ENCODE assay signal across 8 cellular contexts in genomic region chrX:65657013-65657426, GRCh38. TPM values are rescaled to one million over a fixed set of nuclear protein-coding genes. Genes with fewer than 3 reads are reported as not detected.
DNase-seq lines count a peak whose midpoint lies in the region; ATAC-seq, FAIRE-seq and TF ChIP-seq lines count a peak whose summit lies in the region.
"Not testable (repeated sequence)": the region's sequence is repeated elsewhere in the genome, so short reads cannot be mapped to it uniquely, and the experiment has no call there.

No MANE protein-coding gene starts in this region.

- peaks cover 39% of the 10 kb centered on the region for H3K4me1 Mint-ChIP-seq in CD8-positive, alpha-beta T cell (ENCODE audit: low read depth)
- peaks cover 15% of the 10 kb centered on the region for H3K4me1 Mint-ChIP-seq in activated B cell treated with CpG ODN at 0.5 μM for 24 hours
- H3K4me1 Mint-ChIP-seq in activated T-helper 1 cell treated with anti-CD3 and anti-CD28 coated beads, Interleukin-12 subunit alpha, Interleukin-12 subunit beta, Interleukin-2, Interleukin-4 antibody, amounts not matched to agents 30 ng/mL and 10 ng/mL and 1 ng/mL, durations not matched to agents 14 hours and 24 hours and 36 hours (ENCODE audit: low read depth): peaks cover 26% of the 10 kb centered on the region
- H3K4me1 Mint-ChIP-seq in immature natural killer cell: peaks cover 35 to 36% of the 10 kb centered on the region in 2 donors
- peaks cover 27 to 50% of the 10 kb centered on the region in 2 donors for H3K4me1 Mint-ChIP-seq in natural killer cell treated with Interleukin-12 subunit alpha and Interleukin-12 subunit beta and Interleukin-15 and Interleukin-18, amount 100 ng/mL, for 72 hours (ENCODE audit: low read depth in 2 of 2)

- H3K9ac ChIP-seq in K562 (ENCODE audit: insufficient read depth in 1 of 2, low read depth in 2 of 2, low read length in 2 of 2): not testable (repeated sequence)

- BruUV-seq in K562 (replicated peaks; lab: Mats Ljungman, UMichigan): not testable (repeated sequence)

- TF ChIP-seq CTCF in CD8-positive, alpha-beta T cell (IDR thresholded peaks at IDR 0.05); activated B cell treated with CpG ODN at 0.5 μM for 24 hours (IDR thresholded peaks at IDR 0.05); K562 (IDR thresholded peaks at IDR 0.05 in 2 of 3, conservative IDR thresholded peaks at IDR 0.05 in 1 of 3; ENCODE audit: insufficient read depth in 2 of 3, low read depth in 1 of 3, low read length in 3 of 3): not testable (repeated sequence)

- not testable (repeated sequence) for H4K20me1 ChIP-seq in K562 (replicated peaks; ENCODE audit: control insufficient read depth, insufficient read depth, low read length)

- TF ChIP-seq POLR2A in K562 (conservative IDR thresholded peaks at IDR 0.05): not testable (repeated sequence)

- not testable (repeated sequence) for H3K4me1 ChIP-seq in CD8-positive, alpha-beta T cell (ENCODE audit: insufficient read depth, low read length); K562 (replicated peaks in 1 of 2; ENCODE audit: control insufficient read depth in 2 of 2, insufficient read depth in 2 of 2, low read length in 2 of 2); thymus (ENCODE audit: control insufficient read depth, insufficient read depth, low read length)

- TF ChIP-seq EP300 in K562 (IDR thresholded peaks at IDR 0.05; ENCODE audit: low read length): not testable (repeated sequence)

- peak overlapping the region; percentile 91 for H3K27ac Mint-ChIP-seq in CD8-positive, alpha-beta T cell
- H3K27ac Mint-ChIP-seq in activated B cell treated with CpG ODN at 0.5 μM for 24 hours (peak overlapping the region; percentile 25), immature natural killer cell (peak overlapping the region; percentile 81 to 96 (median 88))
- H3K27ac Mint-ChIP-seq in activated T-helper 1 cell treated with anti-CD3 and anti-CD28 coated beads, Interleukin-12 subunit alpha, Interleukin-12 subunit beta, Interleukin-2, Interleukin-4 antibody, amounts not matched to agents 30 ng/mL and 10 ng/mL and 1 ng/mL, durations not matched to agents 14 hours and 24 hours and 36 hours: peak overlapping the region; percentile 96
- peak overlapping the region; percentile 95 to 97 for H3K27ac Mint-ChIP-seq in natural killer cell treated with Interleukin-12 subunit alpha and Interleukin-12 subunit beta and Interleukin-15 and Interleukin-18, amount 100 ng/mL, for 72 hours

- H3K4me3 ChIP-seq in CD8-positive, alpha-beta T cell (ENCODE audit: low read depth, low read length); K562; thymus (ENCODE audit: low read length): not testable (repeated sequence)
- H3K4me3 ChIP-seq in Jurkat, Clone E6-1 (ENCODE audit: low read length): peak overlapping the region; percentile 6

- not testable (repeated sequence) for TF ChIP-seq RAD21 in K562 (CRISPR knock-in tag; conservative IDR thresholded peaks at IDR 0.05 in 1 of 2, IDR thresholded peaks at IDR 0.05 in 1 of 2)

- not testable (repeated sequence) for DNase-seq in CD8-positive, alpha-beta T cell; Jurkat, Clone E6-1 (ENCODE audit: low read depth, low spot score); activated B cell treated with CpG ODN at 0.5 μM for 24 hours; activated T-helper 1 cell treated with anti-CD3 and anti-CD28 coated beads, Interleukin-12 subunit alpha, Interleukin-12 subunit beta, Interleukin-2, Interleukin-4 antibody, amounts not matched to agents 30 ng/mL and 10 ng/mL and 1 ng/mL, durations not matched to agents 14 hours and 24 hours and 36 hours (ENCODE audit: low spot score); K562 (ENCODE audit: extremely low read depth in 1 of 4, low spot score in 3 of 4); immature natural killer cell; natural killer cell treated with Interleukin-12 subunit alpha and Interleukin-12 subunit beta and Interleukin-15 and Interleukin-18, amount 100 ng/mL, for 72 hours (ENCODE audit: low spot score)

- not testable (repeated sequence) for H3K9me3 Mint-ChIP-seq in CD8-positive, alpha-beta T cell; activated B cell treated with CpG ODN at 0.5 μM for 24 hours; activated T-helper 1 cell treated with anti-CD3 and anti-CD28 coated beads, Interleukin-12 subunit alpha, Interleukin-12 subunit beta, Interleukin-2, Interleukin-4 antibody, amounts not matched to agents 30 ng/mL and 10 ng/mL and 1 ng/mL, durations not matched to agents 14 hours and 24 hours and 36 hours; immature natural killer cell; natural killer cell treated with Interleukin-12 subunit alpha and Interleukin-12 subunit beta and Interleukin-15 and Interleukin-18, amount 100 ng/mL, for 72 hours

- peak; percentile 53 for ATAC-seq in CD8-positive, alpha-beta T cell
- not testable (repeated sequence) for ATAC-seq in activated B cell treated with CpG ODN at 0.5 μM for 24 hours (ENCODE audit: low read depth)
- ATAC-seq in K562: peak; percentile 59
- ATAC-seq in natural killer cell treated with Interleukin-12 subunit alpha and Interleukin-12 subunit beta and Interleukin-15 and Interleukin-18, amount 100 ng/mL, for 72 hours: peak; percentile 75 to 76

- not testable (repeated sequence) for H3K79me2 ChIP-seq in K562 (ENCODE audit: control insufficient read depth, insufficient read depth, low read length)

- not testable (repeated sequence) for H3K9me1 ChIP-seq in K562 (ENCODE audit: control insufficient read depth, insufficient read depth, low read length)

- H3K27ac ChIP-seq in CD8-positive, alpha-beta T cell (ENCODE audit: low read depth, low read length); K562 (ENCODE audit: extremely low read depth, low read depth, low read length): not testable (repeated sequence)
- H3K27ac ChIP-seq in thymus (ENCODE audit: low read depth): peak overlapping the region; percentile 46

- not testable (repeated sequence) for FAIRE-seq in K562 (lab: Jason Lieb, UNC)

- H3K9me3 ChIP-seq in CD8-positive, alpha-beta T cell (ENCODE audit: low read length); K562 (replicated peaks; ENCODE audit: control insufficient read depth, insufficient read depth, low read depth, low read length); thymus (ENCODE audit: control insufficient read depth): not testable (repeated sequence)

- not testable (repeated sequence) for H3K4me2 ChIP-seq in K562 (ENCODE audit: insufficient read depth, low read length)

- not testable (repeated sequence) for H2AFZ ChIP-seq in K562 (ENCODE audit: low read depth, low read length)

- intact Hi-C loops in CD8-positive, alpha-beta T cell (cut with DNase I, micrococcal nuclease); activated B cell treated with CpG ODN at 0.5 μM for 24 hours (cut with micrococcal nuclease); activated T-helper 1 cell treated with anti-CD3 and anti-CD28 coated beads, Interleukin-12 subunit alpha, Interleukin-12 subunit beta, Interleukin-2, Interleukin-4 antibody, amounts not matched to agents 30 ng/mL and 10 ng/mL and 1 ng/mL, durations not matched to agents 14 hours and 24 hours and 36 hours (cut with micrococcal nuclease); K562 (cut with micrococcal nuclease): not testable (repeated sequence)

- WGBS in K562 (ENCODE audit: insufficient coverage, low coverage, missing lambda C conversion rate): 20% methylated on average over 1 of the region's 7 CpGs
- 47% methylated on average over 5 of the region's 7 CpGs for WGBS in thymus

- in situ Hi-C loops in K562 (cut with MboI): not testable (repeated sequence)

- POLR2A ChIA-PET in CD8-positive, alpha-beta T cell (lab: Charles Lee): interaction anchor here (0.8 kb wide), 1 partner anchor 28 kb away, joined by 3 read pairs; no protein-coding TSS in a partner anchor
- POLR2A ChIA-PET in activated B cell treated with CpG ODN at 0.5 μM for 24 hours (lab: Charles Lee); K562 (lab: Yijun Ruan, JAX): not testable (repeated sequence)

- H3K27me3 ChIP-seq in CD8-positive, alpha-beta T cell (ENCODE audit: insufficient read depth, low read length); K562 (ENCODE audit: control insufficient read depth in 2 of 2, insufficient read depth in 2 of 2, low read length in 2 of 2); thymus (ENCODE audit: control insufficient read depth, insufficient read depth): not testable (repeated sequence)

- H3K4me3 Mint-ChIP-seq in CD8-positive, alpha-beta T cell: peak overlapping the region; percentile 70
- H3K4me3 Mint-ChIP-seq in activated B cell treated with CpG ODN at 0.5 μM for 24 hours: not testable (repeated sequence)
- peak overlapping the region; percentile 87 for H3K4me3 Mint-ChIP-seq in activated T-helper 1 cell treated with anti-CD3 and anti-CD28 coated beads, Interleukin-12 subunit alpha, Interleukin-12 subunit beta, Interleukin-2, Interleukin-4 antibody, amounts not matched to agents 30 ng/mL and 10 ng/mL and 1 ng/mL, durations not matched to agents 14 hours and 24 hours and 36 hours
- peak overlapping the region; percentile 60 to 89 (median 76) for H3K4me3 Mint-ChIP-seq in immature natural killer cell
- peak overlapping the region; percentile 97 for H3K4me3 Mint-ChIP-seq in natural killer cell treated with Interleukin-12 subunit alpha and Interleukin-12 subunit beta and Interleukin-15 and Interleukin-18, amount 100 ng/mL, for 72 hours

- H3K27me3 Mint-ChIP-seq in CD8-positive, alpha-beta T cell (ENCODE audit: low read depth); activated B cell treated with CpG ODN at 0.5 μM for 24 hours; activated T-helper 1 cell treated with anti-CD3 and anti-CD28 coated beads, Interleukin-12 subunit alpha, Interleukin-12 subunit beta, Interleukin-2, Interleukin-4 antibody, amounts not matched to agents 30 ng/mL and 10 ng/mL and 1 ng/mL, durations not matched to agents 14 hours and 24 hours and 36 hours (ENCODE audit: insufficient read depth); immature natural killer cell (ENCODE audit: low read depth in 3 of 3); natural killer cell treated with Interleukin-12 subunit alpha and Interleukin-12 subunit beta and Interleukin-15 and Interleukin-18, amount 100 ng/mL, for 72 hours: not testable (repeated sequence)

- CTCF ChIA-PET in CD8-positive, alpha-beta T cell (lab: Charles Lee); activated B cell treated with CpG ODN at 0.5 μM for 24 hours (lab: Charles Lee); K562 (lab: Yijun Ruan, JAX; ENCODE audit: low intra/inter-chr PET ratio): not testable (repeated sequence)

- H3K36me3 ChIP-seq in CD8-positive, alpha-beta T cell (ENCODE audit: insufficient read depth, low read length); K562 (ENCODE audit: control insufficient read depth, insufficient read depth, low read length); thymus (ENCODE audit: control insufficient read depth, insufficient read depth): not testable (repeated sequence)

- H3K36me3 Mint-ChIP-seq in CD8-positive, alpha-beta T cell; activated B cell treated with CpG ODN at 0.5 μM for 24 hours (ENCODE audit: low read depth); activated T-helper 1 cell treated with anti-CD3 and anti-CD28 coated beads, Interleukin-12 subunit alpha, Interleukin-12 subunit beta, Interleukin-2, Interleukin-4 antibody, amounts not matched to agents 30 ng/mL and 10 ng/mL and 1 ng/mL, durations not matched to agents 14 hours and 24 hours and 36 hours (ENCODE audit: low read depth); immature natural killer cell; natural killer cell treated with Interleukin-12 subunit alpha and Interleukin-12 subunit beta and Interleukin-15 and Interleukin-18, amount 100 ng/mL, for 72 hours: not testable (repeated sequence)

RNA-seq across cellular contexts. Expression of gene MSN, which starts 10.4 kb away (rescaled TPM):
- 100 to 1,000 TPM; 285 to 286 TPM for total RNA-seq in CD8-positive, alpha-beta T cell
- polyA plus RNA-seq in Jurkat, Clone E6-1 (2012; ENCODE audit: insufficient read depth, insufficient read length): 386 TPM
- 352 TPM in 2 replicates for total RNA-seq in activated B cell treated with CpG ODN at 0.5 μM for 24 hours
- 479 and 484 TPM in 2 replicates for total RNA-seq in activated T-helper 1 cell treated with anti-CD3 and anti-CD28 coated beads, Interleukin-12 subunit alpha, Interleukin-12 subunit beta, Interleukin-2, Interleukin-4 antibody, amounts not matched to agents 30 ng/mL and 10 ng/mL and 1 ng/mL, durations not matched to agents 14 hours and 24 hours and 36 hours
- total RNA-seq in K562 (2011; cell fraction: chromatin; rRNA removed; ENCODE audit: low replicate concordance): 60.7 and 70.4 TPM in 2 replicates
- total RNA-seq in K562 (2011; cell fraction: nucleolus; rRNA removed): 61.2 and 71.2 TPM in 2 replicates
- total RNA-seq in K562 (2011; cell fraction: nucleoplasm; rRNA removed): 79.1 and 109 TPM in 2 replicates
- total RNA-seq in K562 (2014; rRNA removed): 224 and 261 TPM in 2 replicates
- 218 and 234 TPM in 2 replicates for total RNA-seq in K562 (2014; rRNA removed; fragmentation: Illumina TruSeq; extraction: Trizol)
- total RNA-seq in K562 (2015; rRNA removed; fragmentation: Illumina TruSeq; extraction: Trizol): 237 and 240 TPM in 2 replicates
- 294 and 346 TPM in 2 replicates for total RNA-seq in K562 (2021)
- polyA plus RNA-seq in K562 (2011; rRNA removed): 320 and 393 TPM in 2 replicates
- polyA plus RNA-seq in K562 (2011; cell fraction: cytosol; rRNA removed): 320 and 357 TPM in 2 replicates
- polyA plus RNA-seq in K562 (2011; cell fraction: nucleus; rRNA removed): 205 and 240 TPM in 2 replicates
- 355 and 371 TPM in 2 replicates for polyA plus RNA-seq in K562 (2012)
- 450 and 486 TPM in 2 replicates for polyA plus RNA-seq in K562 (2014; fragmentation: Illumina TruSeq; extraction: Trizol)
- 100 to 1,000 TPM; 128 to 283 TPM for polyA plus RNA-seq in K562 (2014; fragmentation: Nextera tagmentation; extraction: Ambion mirVana)
- 193 and 236 TPM in 2 replicates for polyA plus RNA-seq in K562 (2014; rRNA removed)
- polyA minus RNA-seq in K562 (2011; rRNA and poly(A)+ RNA removed): 381 and 481 TPM in 2 replicates
- 197 and 272 TPM in 2 replicates for polyA minus RNA-seq in K562 (2011; cell fraction: cytosol; rRNA and poly(A)+ RNA removed)
- polyA minus RNA-seq in K562 (2011; cell fraction: nucleus; rRNA and poly(A)+ RNA removed): 53.3 and 91.7 TPM in 2 replicates
- 1,000 to 10,000 TPM; 1,039 to 1,577 (median 1,568) TPM for polyA plus RNA-seq in immature natural killer cell
- 100 to 1,000 TPM; 392 to 703 TPM for total RNA-seq in natural killer cell treated with Interleukin-12 subunit alpha and Interleukin-12 subunit beta and Interleukin-15 and Interleukin-18, amount 100 ng/mL, for 72 hours
- 160 TPM for polyA plus RNA-seq in thymus

Comparison
In these comparisons a context has a peak if more than half of its experiments do, and no peak if none do; other contexts are left out.
1. H3K27ac Mint-ChIP-seq: peak in every context shown above with its lines; median percentile 96 in activated T-helper 1 cell treated with anti-CD3 and anti-CD28 coated beads, Interleukin-12 subunit alpha, Interleukin-12 subunit beta, Interleukin-2, Interleukin-4 antibody, amounts not matched to agents 30 ng/mL and 10 ng/mL and 1 ng/mL, durations not matched to agents 14 hours and 24 hours and 36 hours; 96 in natural killer cell treated with Interleukin-12 subunit alpha and Interleukin-12 subunit beta and Interleukin-15 and Interleukin-18, amount 100 ng/mL, for 72 hours; 91 in CD8-positive, alpha-beta T cell; 88 in immature natural killer cell; 25 in activated B cell treated with CpG ODN at 0.5 μM for 24 hours.